12 cellular contexts compared by ENCODE assay signal in genomic region chr4:42352049-42352448, GRCh38. TPM values are rescaled to one million over a fixed set of nuclear protein-coding genes. Genes with fewer than 3 reads are reported as not detected.
"Had no signal": no experiment of that assay in that cellular context is flagged by ENCODE, and none has a peak within 500 bp of the region (broad histone marks: within the 10 kb centered on the region; RNA-seq: fewer than 3 reads in every experiment).

No MANE protein-coding gene starts in this region.

- H3K27ac Mint-ChIP-seq: GM23338, HFFc6, IgD-negative memory B cell had no signal

- H3K9me3 Mint-ChIP-seq: GM23338 had no signal

- ATAC-seq: GM23338, HCT116, HepG2 had no signal

- H3K4me1 ChIP-seq: HAP-1 had no signal

- H3K4me2 ChIP-seq: GM23338, KMS-11 had no signal

- DNase-seq: H7, HFFc6, Karpas-422, KBM-7 had no signal

- H3K27ac ChIP-seq: HL-60, KMS-11 had no signal

- H3K4me3 ChIP-seq: GM23338, HAP-1 had no signal

- H3K36me3 ChIP-seq: HAP-1 had no signal

- H3K9ac ChIP-seq: KMS-11 had no signal

- FAIRE-seq: HepG2 had no signal

- H3K4me3 Mint-ChIP-seq: GM23338, HFFc6, IgD-negative memory B cell had no signal

- H3K9me3 ChIP-seq: HAP-1 had no signal

RNA-seq across cellular contexts. Expression of gene SHISA3, which starts 45.2 kb away (rescaled TPM):
- total RNA-seq: HepG2, HFFc6, HT1080 had no signal
- polyA plus RNA-seq: HepG2 had no signal
